22 cellular contexts compared by ENCODE assay signal in genomic region chr4:87864321-87864720, GRCh38. TPM values are rescaled to one million over a fixed set of nuclear protein-coding genes. Genes with fewer than 3 reads are reported as not detected.
A peak's percentile ranks its signal among the peaks of the same experiment; 100 is the strongest.
DNase-seq lines count a peak whose midpoint lies in the region; TF ChIP-seq lines count a peak whose summit lies in the region.
"Had no signal": no experiment of that assay in that cellular context is flagged by ENCODE, and none has a peak within 500 bp of the region (broad histone marks: within the 10 kb centered on the region; RNA-seq: fewer than 3 reads in every experiment).

No MANE protein-coding gene starts in this region.

- DNase-seq in Caki2 (ENCODE audit: low read depth) (peak; percentile 81), NCI-H69 (lab: John Stamatoyannopoulos, UW) (peak; percentile 1), NCI-H510A treated with DMSO at 0.1 percent for 48 hours (lab: John Stamatoyannopoulos, UW) (no peak)
- DNase-seq in activated CD4-positive, CD25-positive, alpha-beta regulatory T cell treated with anti-CD3 and anti-CD28 coated beads, Interleukin-2, amount 50 U/mL, for 72 hours = no peak
- no peak for DNase-seq in activated CD4-positive, alpha-beta T cell treated with anti-CD3 and anti-CD28 coated beads for 1 hour
- no peak for DNase-seq in activated CD4-positive, alpha-beta T cell treated with anti-CD3 and anti-CD28 coated beads, Interleukin-2, amount 10 ng/mL, durations not matched to agents 7 days and 5 days
- DNase-seq: C1 segment of cervical spinal cord, COR-L47, IMR-90, KG1, MG63, NCI-H1694, NCI-H2029 treated with DMSO at 0.1 percent for 48 hours, NCI-H446, NCI-H526, Right ventricle myocardium superior, RPMI8226 had no signal

- no peak overlapping the region for H3K4me3 Mint-ChIP-seq in nephron
- no peak overlapping the region for H3K4me3 Mint-ChIP-seq in activated CD4-positive, alpha-beta T cell treated with anti-CD3 and anti-CD28 coated beads, Interleukin-2, amount 10 ng/mL, durations not matched to agents 7 days and 5 days
- H3K4me3 Mint-ChIP-seq: CD4-positive, alpha-beta memory T cell had no signal

- H3K36me3 Mint-ChIP-seq in nephron (ENCODE audit: low read depth) = no peaks in the 10 kb centered on the region
- H3K36me3 Mint-ChIP-seq in activated CD4-positive, alpha-beta T cell treated with anti-CD3 and anti-CD28 coated beads, Interleukin-2, amount 10 ng/mL, durations not matched to agents 7 days and 5 days (ENCODE audit: low read depth) = no peaks in the 10 kb centered on the region
- H3K36me3 Mint-ChIP-seq: CD4-positive, alpha-beta memory T cell had no signal

- H3K9me3 ChIP-seq in iPS-15b (ENCODE audit: control insufficient read depth, insufficient read depth, low read length) = no peaks in the 10 kb centered on the region
- H3K9me3 ChIP-seq: MG63, SJSA1 had no signal

- peak overlapping the region; percentile 74 for H3K9ac ChIP-seq in iPS-15b (ENCODE audit: low read depth, low read length)

- no peaks in the 10 kb centered on the region for H3K27me3 ChIP-seq in iPS-15b (ENCODE audit: control insufficient read depth, insufficient read depth, low read length)
- H3K27me3 ChIP-seq: MG63, SJSA1 had no signal

- H3K4me1 Mint-ChIP-seq in nephron = peaks cover 13% of the 10 kb centered on the region
- H3K4me1 Mint-ChIP-seq in activated CD4-positive, alpha-beta T cell treated with anti-CD3 and anti-CD28 coated beads, Interleukin-2, amount 10 ng/mL, durations not matched to agents 7 days and 5 days = no peaks in the 10 kb centered on the region
- H3K4me1 Mint-ChIP-seq: CD4-positive, alpha-beta memory T cell had no signal

- in situ Hi-C loops in Caki2 (cut with HindIII; ENCODE audit: low pct_unique_long_range_greater_than_20kb, low sequenced_read_pairs) = no loop called here

- H3K27me3 Mint-ChIP-seq in nephron (ENCODE audit: low read depth) = no peaks in the 10 kb centered on the region
- H3K27me3 Mint-ChIP-seq in activated CD4-positive, alpha-beta T cell treated with anti-CD3 and anti-CD28 coated beads, Interleukin-2, amount 10 ng/mL, durations not matched to agents 7 days and 5 days = peaks cover 27% of the 10 kb centered on the region

- peaks cover 24% of the 10 kb centered on the region for H3K4me1 ChIP-seq in iPS-15b (ENCODE audit: control insufficient read depth, insufficient read depth, low read length)

- TF ChIP-seq CTCF in nephron (IDR thresholded peaks at IDR 0.05; ENCODE audit: unreplicated experiment in 3 of 3) = no peak

- no peaks in the 10 kb centered on the region for H3K9me3 Mint-ChIP-seq in nephron
- H3K9me3 Mint-ChIP-seq in activated CD4-positive, alpha-beta T cell treated with anti-CD3 and anti-CD28 coated beads, Interleukin-2, amount 10 ng/mL, durations not matched to agents 7 days and 5 days = no peaks in the 10 kb centered on the region

- peak overlapping the region in 2 of 3 experiments; percentile 43 for H3K27ac Mint-ChIP-seq in nephron
- no peak overlapping the region for H3K27ac Mint-ChIP-seq in activated CD4-positive, alpha-beta T cell treated with anti-CD3 and anti-CD28 coated beads, Interleukin-2, amount 10 ng/mL, durations not matched to agents 7 days and 5 days
- H3K27ac Mint-ChIP-seq: CD4-positive, alpha-beta memory T cell had no signal

- CTCF ChIA-PET in activated CD4-positive, alpha-beta T cell treated with anti-CD3 and anti-CD28 coated beads, Interleukin-2, amount 10 ng/mL, durations not matched to agents 7 days and 5 days (lab: Charles Lee) = no interaction called here

- no peaks in the 10 kb centered on the region for H3K36me3 ChIP-seq in iPS-15b (ENCODE audit: control insufficient read depth, insufficient read depth, low read length)
- H3K36me3 ChIP-seq: MG63, SJSA1 had no signal

- peak overlapping the region; percentile 53 for H3K4me3 ChIP-seq in iPS-15b (ENCODE audit: low read depth, low read length)
- H3K4me3 ChIP-seq: MG63, SJSA1 had no signal

- POLR2A ChIA-PET in activated CD4-positive, alpha-beta T cell treated with anti-CD3 and anti-CD28 coated beads, Interleukin-2, amount 10 ng/mL, durations not matched to agents 7 days and 5 days (lab: Charles Lee) = no interaction called here

RNA-seq across cellular contexts. Expression of gene MEPE, which starts 31.6 kb away (rescaled TPM):
- not detected in 2 replicates for total RNA-seq in Caki2 (2014; rRNA removed; shearing (Covaris generic); ENCODE audit: low replicate concordance)
- not detected for total RNA-seq in activated CD4-positive, alpha-beta T cell treated with anti-CD3 and anti-CD28 coated beads, Interleukin-2, amount 10 ng/mL, durations not matched to agents 7 days and 5 days
- total RNA-seq: CD4-positive, alpha-beta memory T cell; HT-29; IMR-90; Right ventricle myocardium superior had no signal

Comparison
In these comparisons a context has a peak if more than half of its experiments do, and no peak if none do; other contexts are left out.
1. DNase-seq: peak in Caki2 (single experiment) and NCI-H69 (single experiment); none in activated CD4-positive, CD25-positive, alpha-beta regulatory T cell treated with anti-CD3 and anti-CD28 coated beads, Interleukin-2, amount 50 U/mL, for 72 hours (single experiment), NCI-H510A treated with DMSO at 0.1 percent for 48 hours (single experiment), activated CD4-positive, alpha-beta T cell treated with anti-CD3 and anti-CD28 coated beads for 1 hour (single experiment) and activated CD4-positive, alpha-beta T cell treated with anti-CD3 and anti-CD28 coated beads, Interleukin-2, amount 10 ng/mL, durations not matched to agents 7 days and 5 days (single experiment).